In genomic region chr7:28479507-28479947, GRCh38 we compare ENCODE assay signal across 13 cellular contexts.
DNase-seq lines count a peak whose midpoint lies in the region; ATAC-seq and TF ChIP-seq lines count a peak whose summit lies in the region.
"Had no signal": no experiment of that assay in that cellular context is flagged by ENCODE, and none has a peak within 500 bp of the region (broad histone marks: within the 10 kb centered on the region; RNA-seq: fewer than 3 reads in every experiment).

No MANE protein-coding gene starts in this region.

- H3K9me3 ChIP-seq in osteoblast (ENCODE audit: low read depth, low read length) = no peaks in the 10 kb centered on the region
- H3K9me3 ChIP-seq: Peyer's patch, transverse colon had no signal

- peaks cover 78% of the 10 kb centered on the region for H3K4me1 ChIP-seq in osteoblast (ENCODE audit: insufficient read depth, low read length)
- H3K4me1 ChIP-seq: Peyer's patch, transverse colon had no signal

- no peak for TF ChIP-seq CTCF in osteoblast (IDR thresholded peaks at IDR 0.05; ENCODE audit: extremely low read depth, low read depth, low read length)

- no peak overlapping the region for H2AFZ ChIP-seq in osteoblast (ENCODE audit: low read length)

- no peaks in the 10 kb centered on the region for H3K27me3 ChIP-seq in osteoblast (ENCODE audit: insufficient read depth, low read length)
- H3K27me3 ChIP-seq: Peyer's patch had no signal

- H3K4me1 Mint-ChIP-seq in activated CD4-positive, alpha-beta memory T cell treated with anti-CD3 and anti-CD28 coated beads for 36 hours (ENCODE audit: low read depth) = no peaks in the 10 kb centered on the region

- no peak for DNase-seq in osteoblast (ENCODE audit: insufficient read length, low spot score, missing footprints)
- no peak for DNase-seq in activated CD4-positive, alpha-beta memory T cell treated with anti-CD3 and anti-CD28 coated beads for 36 hours
- DNase-seq in activated CD4-positive, alpha-beta T cell treated with anti-CD3 and anti-CD28 coated beads, Interleukin-2, amount 50 U/mL, for 1 hour = no peak
- no peak for DNase-seq in sciatic nerve (ENCODE audit: low spot score)
- DNase-seq: hypothalamus, midbrain, Peyer's patch, transverse colon had no signal

- no peak overlapping the region for H3K4me3 ChIP-seq in osteoblast (ENCODE audit: insufficient read depth, low read length)
- H3K4me3 ChIP-seq: K562, Peyer's patch, transverse colon had no signal

- no peaks in the 10 kb centered on the region for H4K20me1 ChIP-seq in osteoblast (ENCODE audit: insufficient read depth, low read length)

- H3K4me3 Mint-ChIP-seq in activated CD4-positive, alpha-beta memory T cell treated with anti-CD3 and anti-CD28 coated beads for 36 hours = no peak overlapping the region

- H3K36me3 ChIP-seq in osteoblast (ENCODE audit: insufficient read depth, low read length) = no peaks in the 10 kb centered on the region
- H3K36me3 ChIP-seq: Peyer's patch, transverse colon had no signal

- peak overlapping the region; percentile 47 for H3K4me2 ChIP-seq in osteoblast (ENCODE audit: insufficient read depth, low read length)

- CTCF ChIA-PET in activated CD4-positive, alpha-beta memory T cell treated with anti-CD3 and anti-CD28 coated beads for 36 hours (lab: Charles Lee) = no interaction called here

- no peaks in the 10 kb centered on the region for H3K36me3 Mint-ChIP-seq in activated CD4-positive, alpha-beta memory T cell treated with anti-CD3 and anti-CD28 coated beads for 36 hours

- ATAC-seq in GM18907 (IDR thresholded peaks at IDR 0.05; ENCODE audit: unreplicated experiment) = peak; percentile 85
- peak; percentile 67 for ATAC-seq in GM21619 (IDR thresholded peaks at IDR 0.05; ENCODE audit: unreplicated experiment)
- peak; percentile 67 for ATAC-seq in HG03103 (IDR thresholded peaks at IDR 0.05; ENCODE audit: low read depth, unreplicated experiment)
- ATAC-seq in GM19324 (IDR thresholded peaks at IDR 0.05; ENCODE audit: low FRiP score, unreplicated experiment) = no peak
- no peak for ATAC-seq in sciatic nerve
- ATAC-seq: K562 had no signal

- H3K27me3 Mint-ChIP-seq in activated CD4-positive, alpha-beta memory T cell treated with anti-CD3 and anti-CD28 coated beads for 36 hours = peaks cover 13% of the 10 kb centered on the region

- POLR2A ChIA-PET in activated CD4-positive, alpha-beta memory T cell treated with anti-CD3 and anti-CD28 coated beads for 36 hours (lab: Charles Lee) = no interaction called here

- no peaks in the 10 kb centered on the region for H3K79me2 ChIP-seq in osteoblast (ENCODE audit: insufficient read depth, low read length)

- no peak overlapping the region for H3K27ac Mint-ChIP-seq in activated CD4-positive, alpha-beta memory T cell treated with anti-CD3 and anti-CD28 coated beads for 36 hours

- intact Hi-C loops in activated CD4-positive, alpha-beta memory T cell treated with anti-CD3 and anti-CD28 coated beads for 36 hours (cut with micrococcal nuclease) = no loop called here
- intact Hi-C loops in sciatic nerve (cut with DNase I) = no loop called here

- H3K9me3 Mint-ChIP-seq in activated CD4-positive, alpha-beta memory T cell treated with anti-CD3 and anti-CD28 coated beads for 36 hours = no peaks in the 10 kb centered on the region

- H3K27ac ChIP-seq in osteoblast (ENCODE audit: low read depth, low read length) = peak overlapping the region; percentile 49
- H3K27ac ChIP-seq: Peyer's patch, transverse colon had no signal

Comparison
In these comparisons a context has a peak if more than half of its experiments do, and no peak if none do; other contexts are left out.
1. ATAC-seq: peak in GM18907 (single experiment), GM21619 (single experiment) and HG03103 (single experiment); none in GM19324 (single experiment) and sciatic nerve (single experiment).